ENCODE assay signal across 26 cellular contexts in genomic region chr11:18270102-18270501, GRCh38. TPM values are rescaled to one million over a fixed set of nuclear protein-coding genes. Genes with fewer than 3 reads are reported as not detected.
DNase-seq lines count a peak whose midpoint lies in the region; ATAC-seq and TF ChIP-seq lines count a peak whose summit lies in the region.
"Had no signal": no experiment of that assay in that cellular context is flagged by ENCODE, and none has a peak within 500 bp of the region (broad histone marks: within the 10 kb centered on the region; RNA-seq: fewer than 3 reads in every experiment).

No MANE protein-coding gene starts in this region.

- no peaks in the 10 kb centered on the region for H3F3A ChIP-seq in GM23338 (replicated peaks; ENCODE audit: low read depth)

- H3K79me2 ChIP-seq in GM23338 (replicated peaks; ENCODE audit: insufficient read depth), result no peaks in the 10 kb centered on the region

- no peaks in the 10 kb centered on the region for H3K27me3 ChIP-seq in GM23338 (ENCODE audit: insufficient read depth)

- no peak overlapping the region for H3K4me2 ChIP-seq in GM23338
- H3K4me2 ChIP-seq: A549 had no signal

- DNase-seq in GM23338 (ENCODE audit: low spot score) (peak; percentile 37), WTC11 (ENCODE audit: low spot score) (no peak), iPS-NIHi7 (ENCODE audit: extremely low spot score) (peak; percentile 32), COLO668 (lab: John Stamatoyannopoulos, UW; ENCODE audit: unreplicated experiment) (no peak)
- DNase-seq: activated CD4-positive, alpha-beta T cell treated with anti-CD3 and anti-CD28 coated beads for 1 hour; BE2C; cerebellar nuclear complex; COR-L47; DMS79 treated with DMSO at 0.1 percent for 48 hours; HCEC 1CT; immature natural killer cell; Kasumi-1; NCI-H1092 treated with DMSO at 0.1 percent for 48 hours; NCI-H2029 treated with DMSO at 0.1 percent for 48 hours; NCI-H446; NK-92 treated with Interleukin-12 subunit alpha and Interleukin-12 subunit beta, amount 100 ng/mL, for 24 hours; stimulated activated CD4-positive, alpha-beta T cell treated with anti-CD3 and anti-CD28 coated beads, Interleukin-1b, Interleukin-23, amount 100 ng/mL, for 48 hours; stimulated activated naive CD4-positive, alpha-beta T cell had no signal

- H3K9me2 ChIP-seq in GM23338 (ENCODE audit: insufficient read depth), result no peaks in the 10 kb centered on the region

- ATAC-seq in GM23338, result peak; percentile 67
- peak; percentile 22 for ATAC-seq in WTC11
- no peak for ATAC-seq in HG02870 (IDR thresholded peaks at IDR 0.05; ENCODE audit: unreplicated experiment)
- ATAC-seq in GM21723 (IDR thresholded peaks at IDR 0.05; ENCODE audit: unreplicated experiment), result no peak

- H3K9me3 Mint-ChIP-seq in GM23338 (no peaks in the 10 kb centered on the region), WTC11 (peaks cover under 1% of the 10 kb centered on the region; the same call in 1 of the 2 replicates)
- H3K9me3 Mint-ChIP-seq: activated naive CD4-positive, alpha-beta T cell treated with anti-CD3 and anti-CD28 coated beads, Interleukin-2, amount 50 U/mL, for 24 hours; immature natural killer cell had no signal

- H3K4me1 ChIP-seq in GM23338 (ENCODE audit: insufficient read depth), result no peaks in the 10 kb centered on the region
- H3K4me1 ChIP-seq: A549, BE2C, prostate gland had no signal

- peak; percentile 24 to 38; a peak in 3 of 4 replicates for TF ChIP-seq CTCF in GM23338 (conservative IDR thresholded peaks at IDR 0.05; ENCODE audit: low read depth in 2 of 2)
- no peak for TF ChIP-seq CTCF in WTC11 (IDR thresholded peaks at IDR 0.05)

- no peaks in the 10 kb centered on the region for H3K36me3 ChIP-seq in GM23338 (ENCODE audit: insufficient read depth)
- H3K36me3 ChIP-seq: BE2C, prostate gland, thoracic aorta had no signal

- no peak overlapping the region for H3K27ac ChIP-seq in GM23338 (ENCODE audit: low read depth)
- H3K27ac ChIP-seq: A549, prostate gland, thoracic aorta had no signal

- H3K27me3 Mint-ChIP-seq in GM23338 (ENCODE audit: insufficient read depth, low read depth, poor library complexity) (no peaks in the 10 kb centered on the region), WTC11 (ENCODE audit: low read depth) (no peaks in the 10 kb centered on the region)
- H3K27me3 Mint-ChIP-seq: activated naive CD4-positive, alpha-beta T cell treated with anti-CD3 and anti-CD28 coated beads, Interleukin-2, amount 50 U/mL, for 24 hours had no signal

- POLR2A ChIA-PET in WTC11 (lab: Charles Lee), result interaction anchor here (1.0 kb wide), 1 partner anchor 27 kb away, joined by 3 read pairs; no protein-coding TSS in a partner anchor

- no peak overlapping the region for H3K4me3 ChIP-seq in GM23338
- H3K4me3 ChIP-seq: A549, prostate gland, thoracic aorta had no signal

- no peaks in the 10 kb centered on the region for H4K20me1 ChIP-seq in GM23338 (replicated peaks; ENCODE audit: insufficient read depth)

- H3K4me1 Mint-ChIP-seq in GM23338 (no peaks in the 10 kb centered on the region), WTC11 (no peaks in the 10 kb centered on the region)
- H3K4me1 Mint-ChIP-seq: activated naive CD4-positive, alpha-beta T cell treated with anti-CD3 and anti-CD28 coated beads, Interleukin-2, amount 50 U/mL, for 24 hours; immature natural killer cell had no signal

- no peak overlapping the region for H3K4me3 Mint-ChIP-seq in GM23338
- H3K4me3 Mint-ChIP-seq in WTC11, result no peak overlapping the region
- H3K4me3 Mint-ChIP-seq: activated naive CD4-positive, alpha-beta T cell treated with anti-CD3 and anti-CD28 coated beads, Interleukin-2, amount 50 U/mL, for 24 hours; immature natural killer cell had no signal

- H2AFZ ChIP-seq in GM23338, result no peak overlapping the region

- H3K36me3 Mint-ChIP-seq in GM23338 (ENCODE audit: low read depth), result peaks cover 2% of the 10 kb centered on the region
- H3K36me3 Mint-ChIP-seq in WTC11, result peaks cover 1% of the 10 kb centered on the region

- CTCF ChIA-PET in WTC11 (lab: Charles Lee), result interaction anchor here (0.9 to 2.3 kb wide), 6 partner anchors 21 to 155 kb away, joined by 3 to 40 read pairs (median 4); partner anchors contain the start of gene SAA2

- H3K27ac Mint-ChIP-seq in GM23338, result no peak overlapping the region
- no peak overlapping the region for H3K27ac Mint-ChIP-seq in WTC11
- H3K27ac Mint-ChIP-seq: activated naive CD4-positive, alpha-beta T cell treated with anti-CD3 and anti-CD28 coated beads, Interleukin-2, amount 50 U/mL, for 24 hours; immature natural killer cell had no signal

TF ChIP-seq in GM23338, 12 proteins besides CTCF, POLR2A, EP300 and RAD21 (continues in another document):
- TF ChIP-seq EZH2phosphoT487 (IDR thresholded peaks at IDR 0.05; ENCODE audit: unreplicated experiment), result no peak
- TF ChIP-seq STAT1 (IDR thresholded peaks at IDR 0.05; ENCODE audit: unreplicated experiment), result no peak
- TF ChIP-seq ZNF114 (CRISPR knock-in tag; IDR thresholded peaks at IDR 0.05), result no peak
- TF ChIP-seq CREB1 (CRISPR knock-in tag; IDR thresholded peaks at IDR 0.05; ENCODE audit: low read depth), result no peak
- no peak for TF ChIP-seq ZNF331 (CRISPR knock-in tag; IDR thresholded peaks at IDR 0.05; ENCODE audit: low read depth)
- no peak for TF ChIP-seq POLR2AphosphoS5 (IDR thresholded peaks at IDR 0.05; ENCODE audit: low read depth)

TF ChIP-seq in WTC11, 78 proteins besides CTCF, POLR2A, EP300 and RAD21 (continues in another document):
- TF ChIP-seq MLX (CRISPR knock-in tag; IDR thresholded peaks at IDR 0.05), result no peak
- TF ChIP-seq ZNF317 (CRISPR knock-in tag; IDR thresholded peaks at IDR 0.05; ENCODE audit: borderline replicate concordance, low read depth), result no peak
- TF ChIP-seq STAT6 (CRISPR knock-in tag; conservative IDR thresholded peaks at IDR 0.05; ENCODE audit: low read depth), result no peak
- TF ChIP-seq ATF2 (CRISPR knock-in tag; IDR thresholded peaks at IDR 0.05; ENCODE audit: borderline replicate concordance, low read depth), result no peak
- no peak for TF ChIP-seq NR2C2 (CRISPR knock-in tag; IDR thresholded peaks at IDR 0.05)
- TF ChIP-seq TP53 (CRISPR knock-in tag; IDR thresholded peaks at IDR 0.05), result no peak

RNA-seq across cellular contexts. Expression of gene SAA1, which starts 4.0 kb away (rescaled TPM):
- not detected in 2 replicates for total RNA-seq in GM23338 (2014; rRNA removed; shearing (Covaris generic))
- polyA plus RNA-seq in GM23338 (2016; fragmentation: Nextera tagmentation; extraction: Ambion mirVana), result not detected in 2 replicates
- total RNA-seq in WTC11 (2021), result 7.7 to 12.8 TPM (median 8.8 TPM) in 3 replicates
- total RNA-seq: skeletal muscle tissue had no signal
- polyA plus RNA-seq: immature natural killer cell had no signal

RNA-seq across cellular contexts. Expression of gene SAA2, which starts 21.6 kb away (rescaled TPM):
- total RNA-seq in GM23338 (2014; rRNA removed; shearing (Covaris generic)), result not detected in 2 replicates
- polyA plus RNA-seq in GM23338 (2016; fragmentation: Nextera tagmentation; extraction: Ambion mirVana), result not detected in 2 replicates
- total RNA-seq in WTC11 (2021), result 4.1 to 8.2 TPM (median 5.0 TPM) in 3 replicates
- total RNA-seq: astrocyte, skeletal muscle tissue had no signal
- polyA plus RNA-seq: immature natural killer cell had no signal

RNA-seq across cellular contexts. Expression of gene SAA4, which starts 33.5 kb away (rescaled TPM):
- total RNA-seq in GM23338 (2014; rRNA removed; shearing (Covaris generic)), result not detected in 2 replicates
- polyA plus RNA-seq in GM23338 (2016; fragmentation: Nextera tagmentation; extraction: Ambion mirVana), result not detected in 2 replicates
- total RNA-seq in WTC11 (2021), result 0.44 to 0.50 TPM in 2 of 3 replicates, not detected in the other
- total RNA-seq: astrocyte, prostate gland, skeletal muscle tissue, thoracic aorta had no signal
- polyA plus RNA-seq: A549, immature natural killer cell had no signal

RNA-seq across cellular contexts. Expression of gene HPS5, which starts 51.8 kb away (rescaled TPM):
- 16.2 and 18.6 TPM in 2 replicates for total RNA-seq in GM23338 (2014; rRNA removed; shearing (Covaris generic))
- 9.4 and 11.5 TPM in 2 replicates for polyA plus RNA-seq in GM23338 (2016; fragmentation: Nextera tagmentation; extraction: Ambion mirVana)
- 14.9 to 15.3 TPM (median 15.0 TPM) in 3 replicates for total RNA-seq in WTC11 (2021)

RNA-seq across cellular contexts. Expression of gene GTF2H1, which starts 52.3 kb away (rescaled TPM):
- total RNA-seq in GM23338 (2014; rRNA removed; shearing (Covaris generic)), result 31.6 and 43.6 TPM in 2 replicates
- 12.0 and 16.5 TPM in 2 replicates for polyA plus RNA-seq in GM23338 (2016; fragmentation: Nextera tagmentation; extraction: Ambion mirVana)
- total RNA-seq in WTC11 (2021), result 21.0 to 24.1 TPM (median 23.0 TPM) in 3 replicates

Comparison
In these comparisons a context has a peak if more than half of its experiments do, and no peak if none do; other contexts are left out.
1. ATAC-seq: peak in GM23338 (single experiment) and WTC11 (single experiment); none in HG02870 (single experiment) and GM21723 (single experiment).
2. DNase-seq: peak in GM23338 (single experiment) and iPS-NIHi7 (single experiment); none in WTC11 (single experiment) and COLO668 (single experiment).